In genomic region chr6:152236370-152237097, GRCh38 we compare ENCODE assay signal across 20 cellular contexts.
"Had no signal": no experiment of that assay in that cellular context is flagged by ENCODE, and none has a peak within 500 bp of the region (broad histone marks: within the 10 kb centered on the region; RNA-seq: fewer than 3 reads in every experiment).

No MANE protein-coding gene starts in this region.

- H3K27ac ChIP-seq: coronary artery, hepatocyte, neural progenitor cell, parathyroid adenoma, psoas muscle, skin epidermis, stomach, thoracic aorta, transverse colon had no signal

- H3K4me3 ChIP-seq: coronary artery, hepatocyte, mucosa of descending colon, neural progenitor cell, psoas muscle, skin epidermis, stomach, thoracic aorta, transverse colon had no signal

- H3K36me3 ChIP-seq: neural progenitor cell had no signal

- H3K79me2 ChIP-seq: hepatocyte, parathyroid adenoma had no signal

- H2AFZ ChIP-seq: hepatocyte, neural progenitor cell, parathyroid adenoma had no signal

- H3K4me1 ChIP-seq: neural progenitor cell, parathyroid adenoma, psoas muscle, transverse colon had no signal

- H3K9me3 ChIP-seq: mucosa of descending colon, psoas muscle, stomach, thoracic aorta, transverse colon had no signal

- H3K9ac ChIP-seq: neural progenitor cell, parathyroid adenoma had no signal

- H3K27me3 ChIP-seq: hepatocyte, neural progenitor cell, stomach, transverse colon had no signal

- ATAC-seq: mucosa of descending colon; natural killer cell treated with Interleukin-12 subunit alpha and Interleukin-12 subunit beta and Interleukin-15 and Interleukin-18, amount 100 ng/mL, for 72 hours; psoas muscle; sciatic nerve had no signal

- H3K4me2 ChIP-seq: hepatocyte, neural progenitor cell had no signal

- DNase-seq: effector CD4-positive, alpha-beta T cell; endodermal cell; foreskin melanocyte; head of caudate nucleus; kidney glomerular epithelial cell; mucosa of descending colon; psoas muscle; retina; stimulated activated naive CD4-positive, alpha-beta T cell; stomach; substantia nigra; transverse colon had no signal
